In the genomic region with DNA sequence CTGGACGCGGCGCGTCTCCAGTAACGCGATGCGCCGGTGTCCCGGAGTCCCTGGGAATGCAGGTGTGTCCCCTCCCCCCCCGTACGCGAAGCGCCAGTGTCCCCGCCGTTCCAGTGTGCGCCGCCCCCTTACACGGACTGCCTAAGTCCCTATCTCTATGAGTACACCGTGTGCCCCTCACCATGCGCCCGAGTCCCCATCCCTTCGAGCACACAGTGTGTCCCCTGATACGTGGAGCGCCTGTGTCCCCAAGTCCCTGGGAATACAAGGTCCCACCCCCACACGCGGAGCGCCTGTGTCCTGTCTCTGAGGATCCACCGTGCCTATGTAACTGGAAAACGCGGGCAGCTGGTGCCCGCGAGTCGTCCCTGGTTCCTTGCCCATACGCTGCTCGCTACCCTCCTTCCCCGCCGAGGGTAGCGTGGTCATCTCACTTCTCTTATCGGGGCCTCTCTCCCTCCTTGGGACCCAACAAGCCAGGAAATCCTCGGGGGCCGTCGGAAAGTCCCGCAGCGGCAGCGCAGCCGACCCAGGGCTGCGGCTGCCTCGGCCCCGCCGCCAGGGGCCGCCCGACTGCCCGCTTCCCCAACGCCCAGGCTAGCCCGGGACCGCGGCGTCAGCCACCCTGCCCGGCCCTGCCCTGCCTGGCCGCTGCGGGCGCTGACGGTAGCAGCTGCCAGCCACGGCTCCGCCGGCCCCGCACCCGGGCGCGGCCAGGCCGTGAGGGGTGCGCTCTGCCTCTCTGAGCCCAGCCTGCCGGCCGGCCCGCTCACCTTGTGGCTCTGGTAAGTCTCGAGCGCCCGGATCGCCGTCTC, we compare ENCODE assay signal across 8 cellular contexts. TPM values are rescaled to one million over a fixed set of nuclear protein-coding genes. Genes with fewer than 3 reads are reported as not detected.
DNase-seq lines count a peak whose midpoint lies in the region; ATAC-seq and TF ChIP-seq lines count a peak whose summit lies in the region.

No MANE protein-coding gene starts in this region.

- no peaks in the 10 kb centered on the region for H3K9me3 Mint-ChIP-seq in neural crest cell

- 0 to 2% (median 0%) methylated on average over 37 to 80 of the region's 80 CpGs for WGBS in stomach, 5 donors

- ATAC-seq in GM19438 (IDR thresholded peaks at IDR 0.05; ENCODE audit: low read depth, unreplicated experiment) (peak; percentile 60), HG03558 (IDR thresholded peaks at IDR 0.05; ENCODE audit: extremely low read depth, unreplicated experiment) (peak; percentile 34)

- no peaks in the 10 kb centered on the region for H3K36me3 ChIP-seq in stomach

- H3K36me3 Mint-ChIP-seq in neural crest cell (ENCODE audit: low read depth) = no peaks in the 10 kb centered on the region

- TF ChIP-seq CTCF in foreskin fibroblast (IDR thresholded peaks at IDR 0.05; ENCODE audit: low read depth, low read length) (peak; percentile 58), neural crest cell (conservative IDR thresholded peaks at IDR 0.05) (peak; percentile 86), stomach (IDR thresholded peaks at IDR 0.05) (peak in 5 of 7 experiments; percentile 28 to 90 (median 60))

- intact Hi-C loops in stomach (cut with DNase I; ENCODE audit: low total_unique reads) = no loop called here

- H3K27ac ChIP-seq in stomach = peak overlapping the region; percentile 99 to 100 (median 99)

- H3K27me3 Mint-ChIP-seq in neural crest cell (ENCODE audit: low read depth) = peaks cover 24% of the 10 kb centered on the region

- peak overlapping the region; percentile 81 for H3K27ac Mint-ChIP-seq in neural crest cell (ENCODE audit: unreplicated experiment)

- no peak for TF ChIP-seq EP300 in stomach (IDR thresholded peaks at IDR 0.05)

- H3K27me3 ChIP-seq in stomach = no peaks in the 10 kb centered on the region

- TF ChIP-seq POLR2A in stomach (IDR thresholded peaks at IDR 0.05) = no peak

- H3K4me3 ChIP-seq in foreskin fibroblast (ENCODE audit: low read depth in 1 of 2, low read length in 2 of 2) (peak overlapping the region; percentile 84 to 90), stomach (peak overlapping the region; percentile 78 to 91 (median 86))

- H3K9me3 ChIP-seq in stomach = no peaks in the 10 kb centered on the region

- H3K4me3 Mint-ChIP-seq in neural crest cell = peak overlapping the region; percentile 93

- H3K4me1 ChIP-seq in stomach = peaks cover 15 to 57% (median 40%) of the 10 kb centered on the region in 4 donors

- peaks cover 50% of the 10 kb centered on the region for H3K4me1 Mint-ChIP-seq in neural crest cell

- DNase-seq in COR-L47 (lab: John Stamatoyannopoulos, UW) = peak; percentile 56
- peak; percentile 70 for DNase-seq in RPMI7951 (ENCODE audit: low read depth)
- DNase-seq in activated gamma-delta T cell treated with Interleukin-2 at 50 U/mL for 16 hours = peak; percentile 64
- peak; percentile 81 to 94 for DNase-seq in foreskin fibroblast
- peak; percentile 64 for DNase-seq in neural crest cell (ENCODE audit: low read depth, low spot score)
- DNase-seq in stomach = peak; percentile 84

RNA-seq across cellular contexts. Expression of gene ELL2, which starts 0.6 kb away (rescaled TPM):
- total RNA-seq in RPMI7951 (2014; rRNA removed; shearing (Covaris generic)) = 16.7 and 19.8 TPM in 2 replicates
- 4.4 and 4.6 TPM in 2 replicates for total RNA-seq in neural crest cell
- 100 to 1,000 TPM in 4 of 5 donors, 10 to 100 TPM in 1; 26.8 to 279 (median 178) TPM for total RNA-seq in stomach
- polyA plus RNA-seq in stomach = 10 to 100 TPM; 24.7 to 46.7 (median 45.3) TPM

Comparison
In these comparisons a context has a peak if more than half of its experiments do, and no peak if none do; other contexts are left out.
1. Peak in every context shown above with its lines: DNase-seq, ATAC-seq, H3K4me3 ChIP-seq and H3K27ac ChIP-seq.